Comparison of ENCODE assay signal across 9 cellular contexts in genomic region chr3:173395073-173395411, GRCh38. TPM values are rescaled to one million over a fixed set of nuclear protein-coding genes. Genes with fewer than 3 reads are reported as not detected.
DNase-seq lines count a peak whose midpoint lies in the region; ATAC-seq, FAIRE-seq and TF ChIP-seq lines count a peak whose summit lies in the region.
"Had no signal": no experiment of that assay in that cellular context is flagged by ENCODE, and none has a peak within 500 bp of the region (broad histone marks: within the 10 kb centered on the region; RNA-seq: fewer than 3 reads in every experiment).

No MANE protein-coding gene starts in this region.

- H3K27ac ChIP-seq in astrocyte (ENCODE audit: low read depth, low read length) (peak overlapping the region; percentile 83), temporal lobe (ENCODE audit: low read depth, low read length) (peak overlapping the region; percentile 83)

- H3K4me1 Mint-ChIP-seq in astrocyte (ENCODE audit: low read depth, unreplicated experiment) = peaks cover 5% of the 10 kb centered on the region

- H3K36me3 Mint-ChIP-seq in astrocyte (ENCODE audit: low read depth, unreplicated experiment) = no peaks in the 10 kb centered on the region

- H3K79me2 ChIP-seq in astrocyte (ENCODE audit: insufficient read depth, low read length) = no peaks in the 10 kb centered on the region

- peak overlapping the region; percentile 75 for H3K4me3 ChIP-seq in astrocyte (ENCODE audit: insufficient read depth, low read depth, low read length)

- H3K4me3 Mint-ChIP-seq in astrocyte (ENCODE audit: unreplicated experiment) = peak overlapping the region; percentile 91

- H3K4me1 ChIP-seq in astrocyte (ENCODE audit: insufficient read depth, low read length) = peaks cover 12% of the 10 kb centered on the region

- H4K20me1 ChIP-seq in astrocyte (ENCODE audit: insufficient read depth, low read length) = no peaks in the 10 kb centered on the region

- H3K9ac ChIP-seq in astrocyte (ENCODE audit: low read length) = peak overlapping the region; percentile 82

- peak overlapping the region; percentile 80 for H3K27ac Mint-ChIP-seq in astrocyte (ENCODE audit: unreplicated experiment)

- no peak for TF ChIP-seq CTCF in astrocyte (IDR thresholded peaks at IDR 0.05; ENCODE audit: insufficient read depth, low read depth, low read length)

- H3K27me3 Mint-ChIP-seq in astrocyte (ENCODE audit: low read depth, unreplicated experiment) = peaks cover 2% of the 10 kb centered on the region

- H3K4me2 ChIP-seq in astrocyte (ENCODE audit: low read length) = peak overlapping the region; percentile 94

- H3K36me3 ChIP-seq in astrocyte (ENCODE audit: insufficient read depth, low read length) = no peaks in the 10 kb centered on the region

- FAIRE-seq in astrocyte (lab: Jason Lieb, UNC) = no peak

- H3K9me3 Mint-ChIP-seq in astrocyte (ENCODE audit: unreplicated experiment) = no peaks in the 10 kb centered on the region

- peak; percentile 85 for DNase-seq in Daoy (ENCODE audit: low read depth)
- peak; percentile 32 for DNase-seq in HuH-7.5 (ENCODE audit: low spot score)
- no peak for DNase-seq in astrocyte (ENCODE audit: low read depth)
- DNase-seq in kidney glomerular epithelial cell (lab: John Stamatoyannopoulos, UW) = peak; percentile 71
- no peak for DNase-seq in NOMO-1 treated with dmso at 0.1 percent for 144 hours (lab: John Stamatoyannopoulos, UW; ENCODE audit: unreplicated experiment)
- DNase-seq in cerebellum (ENCODE audit: low spot score) = no peak

- peaks cover 3% of the 10 kb centered on the region for H3K27me3 ChIP-seq in astrocyte (ENCODE audit: insufficient read depth, low read length)

- ATAC-seq in GM21529 (IDR thresholded peaks at IDR 0.05; ENCODE audit: unreplicated experiment) = peak; percentile 29

- no peaks in the 10 kb centered on the region for H3K9me3 ChIP-seq in astrocyte (ENCODE audit: insufficient read depth, low read depth, low read length)

- peak overlapping the region; percentile 87 for H2AFZ ChIP-seq in astrocyte (ENCODE audit: low read depth, low read length)

RNA-seq across cellular contexts. Expression of gene NLGN1, which starts 2.5 kb away (rescaled TPM):
- total RNA-seq in Daoy (2014; rRNA removed; shearing (Covaris generic)) = 6.0 and 12.1 TPM in 2 replicates
- total RNA-seq in astrocyte = 0.91 and 1.2 TPM in 2 replicates
- 61.0 TPM for total RNA-seq in temporal lobe
- total RNA-seq in cerebellum = 61.6 TPM
- total RNA-seq: activated CD8-positive, alpha-beta memory T cell treated with anti-CD3 and anti-CD28 coated beads for 36 hours had no signal

Comparison
In these comparisons a context has a peak if more than half of its experiments do, and no peak if none do; other contexts are left out.
1. DNase-seq: peak in Daoy (single experiment), HuH-7.5 (single experiment) and kidney glomerular epithelial cell (single experiment); none in astrocyte (single experiment), NOMO-1 treated with dmso at 0.1 percent for 144 hours (single experiment) and cerebellum (single experiment).